Comparison of ENCODE assay signal across 2 cellular contexts in genomic region chr20:1918766-1919165, GRCh38.
TF ChIP-seq lines count a peak whose summit lies in the region.

No MANE protein-coding gene starts in this region.

TF ChIP-seq in A549, 52 proteins besides CTCF, POLR2A, EP300 and RAD21:
- TF ChIP-seq, protein P1, sequence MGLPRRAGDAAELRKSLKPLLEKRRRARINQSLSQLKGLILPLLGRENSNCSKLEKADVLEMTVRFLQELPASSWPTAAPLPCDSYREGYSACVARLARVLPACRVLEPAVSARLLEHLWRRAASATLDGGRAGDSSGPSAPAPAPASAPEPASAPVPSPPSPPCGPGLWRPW (IDR thresholded peaks at IDR 0.05): no peak
- TF ChIP-seq PHF8 (IDR thresholded peaks at IDR 0.05; ENCODE audit: borderline replicate concordance, low read depth): no peak
- no peak for TF ChIP-seq CEBPB (IDR thresholded peaks at IDR 0.05)
- TF ChIP-seq CBX2 (IDR thresholded peaks at IDR 0.05; ENCODE audit: borderline replicate concordance, low read depth): no peak
- no peak for TF ChIP-seq ZSCAN20 (CRISPR knock-in tag; IDR thresholded peaks at IDR 0.05)
- no peak for TF ChIP-seq JUN (IDR thresholded peaks at IDR 0.05)
- no peak for TF ChIP-seq MAZ (IDR thresholded peaks at IDR 0.05; ENCODE audit: borderline replicate concordance, low read depth, low read length)
- no peak for TF ChIP-seq FOSB (CRISPR knock-in tag; IDR thresholded peaks at IDR 0.05)
TF ChIP-seq in A549: peak in this region for 0.

TF ChIP-seq in HepG2, 621 proteins besides CTCF, POLR2A, EP300 and RAD21 (continued from another document):
- TF ChIP-seq FOXP1 (IDR thresholded peaks at IDR 0.05): no peak
- no peak for TF ChIP-seq FOXP1 (CRISPR knock-in tag; IDR thresholded peaks at IDR 0.05)
- TF ChIP-seq ZNF253 (CRISPR knock-in tag; IDR thresholded peaks at IDR 0.05; ENCODE audit: borderline replicate concordance): no peak
- no peak for TF ChIP-seq ZSCAN25 (CRISPR knock-in tag; IDR thresholded peaks at IDR 0.05)
- TF ChIP-seq, protein P2, sequence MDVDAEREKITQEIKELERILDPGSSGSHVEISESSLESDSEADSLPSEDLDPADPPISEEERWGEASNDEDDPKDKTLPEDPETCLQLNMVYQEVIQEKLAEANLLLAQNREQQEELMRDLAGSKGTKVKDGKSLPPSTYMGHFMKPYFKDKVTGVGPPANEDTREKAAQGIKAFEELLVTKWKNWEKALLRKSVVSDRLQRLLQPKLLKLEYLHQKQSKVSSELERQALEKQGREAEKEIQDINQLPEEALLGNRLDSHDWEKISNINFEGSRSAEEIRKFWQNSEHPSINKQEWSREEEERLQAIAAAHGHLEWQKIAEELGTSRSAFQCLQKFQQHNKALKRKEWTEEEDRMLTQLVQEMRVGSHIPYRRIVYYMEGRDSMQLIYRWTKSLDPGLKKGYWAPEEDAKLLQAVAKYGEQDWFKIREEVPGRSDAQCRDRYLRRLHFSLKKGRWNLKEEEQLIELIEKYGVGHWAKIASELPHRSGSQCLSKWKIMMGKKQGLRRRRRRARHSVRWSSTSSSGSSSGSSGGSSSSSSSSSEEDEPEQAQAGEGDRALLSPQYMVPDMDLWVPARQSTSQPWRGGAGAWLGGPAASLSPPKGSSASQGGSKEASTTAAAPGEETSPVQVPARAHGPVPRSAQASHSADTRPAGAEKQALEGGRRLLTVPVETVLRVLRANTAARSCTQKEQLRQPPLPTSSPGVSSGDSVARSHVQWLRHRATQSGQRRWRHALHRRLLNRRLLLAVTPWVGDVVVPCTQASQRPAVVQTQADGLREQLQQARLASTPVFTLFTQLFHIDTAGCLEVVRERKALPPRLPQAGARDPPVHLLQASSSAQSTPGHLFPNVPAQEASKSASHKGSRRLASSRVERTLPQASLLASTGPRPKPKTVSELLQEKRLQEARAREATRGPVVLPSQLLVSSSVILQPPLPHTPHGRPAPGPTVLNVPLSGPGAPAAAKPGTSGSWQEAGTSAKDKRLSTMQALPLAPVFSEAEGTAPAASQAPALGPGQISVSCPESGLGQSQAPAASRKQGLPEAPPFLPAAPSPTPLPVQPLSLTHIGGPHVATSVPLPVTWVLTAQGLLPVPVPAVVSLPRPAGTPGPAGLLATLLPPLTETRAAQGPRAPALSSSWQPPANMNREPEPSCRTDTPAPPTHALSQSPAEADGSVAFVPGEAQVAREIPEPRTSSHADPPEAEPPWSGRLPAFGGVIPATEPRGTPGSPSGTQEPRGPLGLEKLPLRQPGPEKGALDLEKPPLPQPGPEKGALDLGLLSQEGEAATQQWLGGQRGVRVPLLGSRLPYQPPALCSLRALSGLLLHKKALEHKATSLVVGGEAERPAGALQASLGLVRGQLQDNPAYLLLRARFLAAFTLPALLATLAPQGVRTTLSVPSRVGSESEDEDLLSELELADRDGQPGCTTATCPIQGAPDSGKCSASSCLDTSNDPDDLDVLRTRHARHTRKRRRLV (CRISPR knock-in tag; IDR thresholded peaks at IDR 0.05): no peak
